Comparison of ENCODE assay signal across 9 cellular contexts in the genomic region with DNA sequence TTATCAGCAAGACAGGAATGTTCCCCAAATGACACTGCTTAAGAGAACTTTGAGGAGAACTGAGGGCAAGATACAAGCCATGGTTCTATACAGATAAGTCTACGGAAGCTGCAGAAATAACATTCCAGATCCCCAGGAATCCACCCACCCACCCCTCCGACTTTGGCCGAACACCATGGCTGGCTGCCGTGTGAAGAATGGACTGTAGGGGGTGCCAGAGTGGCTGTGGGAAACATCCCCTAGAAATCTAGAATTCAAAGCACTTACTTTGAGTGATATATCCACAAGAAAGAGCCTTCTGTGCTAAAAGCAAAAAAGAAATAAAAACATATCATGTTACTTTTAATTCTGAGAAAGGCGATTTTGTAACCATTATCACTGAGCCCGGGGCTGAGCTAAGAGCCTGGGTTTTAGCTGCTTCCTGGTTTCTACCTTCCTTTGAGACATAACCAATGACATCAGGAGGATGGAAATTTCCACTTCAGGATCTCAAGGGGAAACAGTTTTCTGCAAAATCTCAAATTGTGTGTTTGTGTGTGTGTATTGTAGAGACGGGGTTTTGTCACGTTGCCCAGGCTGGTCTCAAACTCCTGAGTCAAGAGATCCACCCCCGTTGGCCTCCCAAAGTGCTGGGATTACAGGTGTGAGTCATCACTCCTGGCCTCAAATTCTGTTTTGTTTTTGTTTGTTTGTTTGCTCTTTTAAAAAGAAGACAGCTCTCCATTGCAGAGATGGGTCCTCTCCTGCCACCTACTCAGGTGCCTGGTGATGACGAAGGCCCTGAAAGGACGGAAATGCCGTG. TPM values are rescaled to one million over a fixed set of nuclear protein-coding genes. Genes with fewer than 3 reads are reported as not detected.
DNase-seq lines count a peak whose midpoint lies in the region; ATAC-seq, FAIRE-seq and TF ChIP-seq lines count a peak whose summit lies in the region.
"Had no signal": no experiment of that assay in that cellular context is flagged by ENCODE, and none has a peak within 500 bp of the region (broad histone marks: within the 10 kb centered on the region; RNA-seq: fewer than 3 reads in every experiment).

No MANE protein-coding gene starts in this region.

- FAIRE-seq in kidney (lab: Jason Lieb, UNC) (no peak), frontal cortex (lab: Jason Lieb, UNC) (no peak)
- FAIRE-seq: islet of Langerhans had no signal

- TF ChIP-seq POLR2A in upper lobe of left lung (IDR thresholded peaks at IDR 0.05), result no peak

- H3K9ac ChIP-seq in kidney (ENCODE audit: low read length in 2 of 2), result no peak overlapping the region

- peak in 1 of 2 donors; percentile 72 for ATAC-seq in upper lobe of left lung (ENCODE audit: low FRiP score in 2 of 2)
- no peak for ATAC-seq in GM21723 (IDR thresholded peaks at IDR 0.05; ENCODE audit: unreplicated experiment)
- ATAC-seq in GM18867 (IDR thresholded peaks at IDR 0.05; ENCODE audit: unreplicated experiment), result no peak

- WGBS in upper lobe of left lung, 2 donors, result 47 to 49% methylated on average over 12 of the region's 12 CpGs

- H3K27me3 ChIP-seq in upper lobe of left lung, result no peaks in the 10 kb centered on the region

- H3K36me3 ChIP-seq in kidney (ENCODE audit: control insufficient read depth in 1 of 2, insufficient read depth in 2 of 2, low read length in 2 of 2), result no peaks in the 10 kb centered on the region
- H3K36me3 ChIP-seq in upper lobe of left lung, result no peaks in the 10 kb centered on the region

- DNase-seq in EH (ENCODE audit: low read depth) (peak; percentile 16), Kasumi-1 (lab: John Stamatoyannopoulos, UW) (peak; percentile 69 to 79), amniotic epithelial cell (ENCODE audit: low read depth) (peak; percentile 11), kidney (no peak), upper lobe of left lung (peak in 1 of 2 donors; percentile 55), frontal cortex (ENCODE audit: low spot score in 2 of 2) (no peak)

- TF ChIP-seq CTCF in kidney (IDR thresholded peaks at IDR 0.05; ENCODE audit: borderline replicate concordance, extremely low read depth, insufficient read depth) (peak; percentile 47), upper lobe of left lung (IDR thresholded peaks at IDR 0.05) (peak in 5 of 6 experiments; percentile 32 to 63 (median 41))

- H3K4me3 ChIP-seq in kidney (ENCODE audit: low read length in 2 of 2), result no peak overlapping the region
- no peak overlapping the region for H3K4me3 ChIP-seq in upper lobe of left lung

- TF ChIP-seq EP300 in upper lobe of left lung (IDR thresholded peaks at IDR 0.05), result no peak

- H3K27ac ChIP-seq in kidney (ENCODE audit: low read depth in 2 of 2, low read length in 2 of 2) (no peak overlapping the region), upper lobe of left lung (no peak overlapping the region)

- intact Hi-C loops in kidney (cut with DNase I), result no loop called here

- no peaks in the 10 kb centered on the region for H3K9me3 ChIP-seq in kidney (ENCODE audit: control insufficient read depth in 1 of 2, low read length in 2 of 2)
- no peaks in the 10 kb centered on the region for H3K9me3 ChIP-seq in upper lobe of left lung

- no peaks in the 10 kb centered on the region for H3K4me1 ChIP-seq in kidney (ENCODE audit: control insufficient read depth in 1 of 2, insufficient read depth in 1 of 2, low read depth in 1 of 2, low read length in 2 of 2)
- H3K4me1 ChIP-seq in upper lobe of left lung, result no peaks in the 10 kb centered on the region

RNA-seq across cellular contexts. Expression of a gene that starts 36.4 kb away (rescaled TPM):
- total RNA-seq in kidney (11.0 TPM), upper lobe of left lung (10 to 100 TPM in 1 of 6 donors, 1 to 10 TPM in 5; 6.3 to 12.3 (median 8.1) TPM), frontal cortex (2.4 TPM)
- polyA plus RNA-seq in kidney (ENCODE audit: insufficient read depth, low read depth, low replicate concordance), result 6.8 TPM

Comparison
In these comparisons a context has a peak if more than half of its experiments do, and no peak if none do; other contexts are left out.
1. DNase-seq: peak in EH (single experiment), Kasumi-1 (2 of 2) and amniotic epithelial cell (single experiment); none in kidney (single experiment) and frontal cortex (0 of 2).